In the genomic region with DNA sequence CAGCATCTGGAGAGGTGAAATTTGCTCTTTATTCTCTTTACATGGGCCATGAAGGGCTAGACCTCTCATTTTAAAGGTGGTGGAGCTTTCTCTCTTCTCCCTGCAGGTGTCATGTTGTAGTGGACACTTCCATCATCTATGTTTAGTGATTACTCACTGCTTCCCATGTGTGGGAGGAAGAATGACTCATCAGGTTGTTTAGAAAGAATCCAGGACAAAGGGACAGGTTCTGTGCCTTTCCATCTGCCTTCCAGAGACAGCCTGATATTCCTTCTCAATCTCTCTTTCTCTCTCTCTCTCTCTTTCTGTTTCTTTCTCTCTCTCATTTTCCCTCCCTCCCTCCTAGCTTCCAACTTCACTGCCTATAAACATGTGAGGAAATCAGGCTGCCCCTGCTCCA, we compare ENCODE assay signal across 11 cellular contexts. TPM values are rescaled to one million over a fixed set of nuclear protein-coding genes. Genes with fewer than 3 reads are reported as not detected.
DNase-seq lines count a peak whose midpoint lies in the region; TF ChIP-seq lines count a peak whose summit lies in the region.
"Had no signal": no experiment of that assay in that cellular context is flagged by ENCODE, and none has a peak within 500 bp of the region (broad histone marks: within the 10 kb centered on the region; RNA-seq: fewer than 3 reads in every experiment).

No MANE protein-coding gene starts in this region.

- H3K4me3 ChIP-seq in epithelial cell of proximal tubule (ENCODE audit: low read depth, low read length) (no peak overlapping the region), skeletal muscle tissue (ENCODE audit: low read length in 3 of 3) (no peak overlapping the region), ascending aorta (no peak overlapping the region)
- H3K4me3 ChIP-seq: SJSA1 had no signal

- DNase-seq in NCI-H1417 (lab: John Stamatoyannopoulos, UW) (peak in 2 of 3 experiments; percentile 26 to 74), NCI-H1417 treated with DMSO at 0.1 percent for 48 hours (lab: John Stamatoyannopoulos, UW) (no peak), NCI-H69 (lab: John Stamatoyannopoulos, UW) (peak; percentile 93), epithelial cell of proximal tubule (ENCODE audit: low read depth) (peak; percentile 81), GM13976 (ENCODE audit: low spot score) (no peak), ascending aorta (ENCODE audit: low spot score in 2 of 2) (no peak)
- no peak for DNase-seq in stimulated activated CD4-positive, alpha-beta T cell treated with anti-CD3 and anti-CD28 coated beads, Interleukin-1b, Interleukin-23, amount 100 ng/mL, for 48 hours
- DNase-seq: AML-193; stimulated activated naive CD4-positive, alpha-beta T cell treated with Interleukin-2 at 50 U/mL for 16 hours had no signal

- TF ChIP-seq CTCF in epithelial cell of proximal tubule (conservative IDR thresholded peaks at IDR 0.05; ENCODE audit: low read depth, low read length): peak; percentile 31
- TF ChIP-seq CTCF in GM13976 (IDR thresholded peaks at IDR 0.05; ENCODE audit: borderline replicate concordance, control extremely low read depth, extremely low read depth, insufficient read depth, missing control alignments): no peak
- TF ChIP-seq CTCF in ascending aorta (IDR thresholded peaks at IDR 0.05): no peak

- H3K9ac ChIP-seq in skeletal muscle tissue (ENCODE audit: low read depth in 1 of 3, low read length in 3 of 3): no peak overlapping the region

- no peaks in the 10 kb centered on the region for H3K36me3 ChIP-seq in skeletal muscle tissue (ENCODE audit: control insufficient read depth in 3 of 3, insufficient read depth in 3 of 3, low read length in 3 of 3)
- H3K36me3 ChIP-seq in ascending aorta: no peaks in the 10 kb centered on the region
- H3K36me3 ChIP-seq: SJSA1 had no signal

- H3K4me1 ChIP-seq in skeletal muscle tissue (ENCODE audit: control insufficient read depth in 3 of 3, insufficient read depth in 3 of 3, low read length in 3 of 3) (peaks cover 0 to 3% (median 2%) of the 10 kb centered on the region in 3 donors), ascending aorta (no peaks in the 10 kb centered on the region)

- H3K27me3 ChIP-seq in skeletal muscle tissue (ENCODE audit: control insufficient read depth in 3 of 3, insufficient read depth in 3 of 3, low read length in 3 of 3) (no peaks in the 10 kb centered on the region), ascending aorta (no peaks in the 10 kb centered on the region)
- H3K27me3 ChIP-seq: SJSA1 had no signal

- in situ Hi-C loops in GM13976 (cut with MboI; ENCODE audit: low sequenced_read_pairs, unreplicated experiment): no loop called here

- no peaks in the 10 kb centered on the region for H3K9me3 ChIP-seq in skeletal muscle tissue (ENCODE audit: control insufficient read depth in 3 of 3, low read length in 3 of 3)
- H3K9me3 ChIP-seq in ascending aorta: no peaks in the 10 kb centered on the region
- H3K9me3 ChIP-seq: SJSA1 had no signal

- peak overlapping the region; percentile 51 for H3K27ac ChIP-seq in skeletal muscle tissue (ENCODE audit: low read depth, low read length)
- H3K27ac ChIP-seq in ascending aorta: no peak overlapping the region
- H3K27ac ChIP-seq: SJSA1 had no signal

- intact Hi-C loops in ascending aorta (cut with DNase I): no loop called here

RNA-seq across cellular contexts. Expression of a gene that starts 38.7 kb away (rescaled TPM):
- total RNA-seq in epithelial cell of proximal tubule: 0.06 and 0.29 TPM in 2 replicates
- not detected for total RNA-seq in skeletal muscle tissue
- 0.32 TPM for total RNA-seq in ascending aorta

Comparison
In these comparisons a context has a peak if more than half of its experiments do, and no peak if none do; other contexts are left out.
1. DNase-seq: peak in NCI-H1417 (2 of 3), NCI-H69 (single experiment) and epithelial cell of proximal tubule (single experiment); none in NCI-H1417 treated with DMSO at 0.1 percent for 48 hours (single experiment), stimulated activated CD4-positive, alpha-beta T cell treated with anti-CD3 and anti-CD28 coated beads, Interleukin-1b, Interleukin-23, amount 100 ng/mL, for 48 hours (single experiment), GM13976 (single experiment) and ascending aorta (0 of 2).